Comparison of ENCODE assay signal across 1 cellular context in the genomic region with DNA sequence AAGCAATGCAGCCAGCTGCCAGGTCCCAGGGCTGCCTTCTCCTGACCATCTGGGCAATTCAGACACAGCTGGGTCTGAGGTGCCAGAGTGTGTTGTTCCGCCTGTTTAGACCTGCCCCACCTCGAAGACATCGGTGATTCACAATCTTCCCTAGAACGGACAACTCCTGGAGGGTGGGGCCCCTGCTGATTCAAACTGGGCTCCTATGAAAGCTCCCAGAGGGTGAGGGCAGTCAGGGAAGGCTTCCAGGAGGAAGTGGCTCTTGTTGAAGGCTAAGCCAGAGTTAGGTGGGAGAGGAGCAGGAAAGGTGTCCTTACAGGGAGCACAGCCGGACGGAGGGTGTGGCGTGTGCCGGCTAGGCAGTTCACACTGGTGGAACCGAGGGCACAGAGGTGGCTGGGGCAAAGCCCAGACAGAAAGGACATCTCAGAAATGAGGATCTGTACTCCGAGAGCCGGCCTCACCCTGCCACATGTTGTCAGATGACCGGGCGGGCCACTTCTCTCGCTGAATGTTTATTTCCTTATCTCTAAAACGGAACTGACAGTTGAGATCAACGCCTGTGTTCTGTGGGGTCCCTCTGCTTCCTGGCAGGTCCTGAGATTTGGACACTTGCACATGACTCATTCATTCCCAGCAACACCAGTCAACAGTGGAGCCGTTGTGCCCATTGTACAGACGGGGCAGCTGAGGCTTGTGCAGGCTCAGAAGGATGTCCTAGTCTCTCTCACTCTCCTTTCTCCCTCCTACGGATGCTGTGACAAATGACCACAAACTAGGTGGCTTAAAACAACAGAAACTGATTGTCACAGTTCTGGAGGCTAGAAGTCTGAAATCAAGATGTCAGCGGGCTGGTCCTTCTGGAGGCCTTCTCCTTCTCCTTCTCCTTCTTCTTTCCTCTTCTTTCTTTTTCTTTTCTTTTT.
A peak's percentile ranks its signal among the peaks of the same experiment; 100 is the strongest.
TF ChIP-seq lines count a peak whose summit lies in the region.

No MANE protein-coding gene starts in this region.

TF ChIP-seq in HepG2, 621 proteins besides CTCF, POLR2A, EP300 and RAD21 (continued from another document and continues in another):
- TF ChIP-seq, protein P1, sequence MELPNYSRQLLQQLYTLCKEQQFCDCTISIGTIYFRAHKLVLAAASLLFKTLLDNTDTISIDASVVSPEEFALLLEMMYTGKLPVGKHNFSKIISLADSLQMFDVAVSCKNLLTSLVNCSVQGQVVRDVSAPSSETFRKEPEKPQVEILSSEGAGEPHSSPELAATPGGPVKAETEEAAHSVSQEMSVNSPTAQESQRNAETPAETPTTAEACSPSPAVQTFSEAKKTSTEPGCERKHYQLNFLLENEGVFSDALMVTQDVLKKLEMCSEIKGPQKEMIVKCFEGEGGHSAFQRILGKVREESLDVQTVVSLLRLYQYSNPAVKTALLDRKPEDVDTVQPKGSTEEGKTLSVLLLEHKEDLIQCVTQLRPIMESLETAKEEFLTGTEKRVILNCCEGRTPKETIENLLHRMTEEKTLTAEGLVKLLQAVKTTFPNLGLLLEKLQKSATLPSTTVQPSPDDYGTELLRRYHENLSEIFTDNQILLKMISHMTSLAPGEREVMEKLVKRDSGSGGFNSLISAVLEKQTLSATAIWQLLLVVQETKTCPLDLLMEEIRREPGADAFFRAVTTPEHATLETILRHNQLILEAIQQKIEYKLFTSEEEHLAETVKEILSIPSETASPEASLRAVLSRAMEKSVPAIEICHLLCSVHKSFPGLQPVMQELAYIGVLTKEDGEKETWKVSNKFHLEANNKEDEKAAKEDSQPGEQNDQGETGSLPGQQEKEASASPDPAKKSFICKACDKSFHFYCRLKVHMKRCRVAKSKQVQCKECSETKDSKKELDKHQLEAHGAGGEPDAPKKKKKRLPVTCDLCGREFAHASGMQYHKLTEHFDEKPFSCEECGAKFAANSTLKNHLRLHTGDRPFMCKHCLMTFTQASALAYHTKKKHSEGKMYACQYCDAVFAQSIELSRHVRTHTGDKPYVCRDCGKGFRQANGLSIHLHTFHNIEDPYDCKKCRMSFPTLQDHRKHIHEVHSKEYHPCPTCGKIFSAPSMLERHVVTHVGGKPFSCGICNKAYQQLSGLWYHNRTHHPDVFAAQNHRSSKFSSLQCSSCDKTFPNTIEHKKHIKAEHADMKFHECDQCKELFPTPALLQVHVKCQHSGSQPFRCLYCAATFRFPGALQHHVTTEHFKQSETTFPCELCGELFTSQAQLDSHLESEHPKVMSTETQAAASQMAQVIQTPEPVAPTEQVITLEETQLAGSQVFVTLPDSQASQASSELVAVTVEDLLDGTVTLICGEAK (IDR thresholded peaks at IDR 0.05): no peak
- TF ChIP-seq, protein P1 (CRISPR knock-in tag; IDR thresholded peaks at IDR 0.05): no peak
- TF ChIP-seq, protein P2, sequence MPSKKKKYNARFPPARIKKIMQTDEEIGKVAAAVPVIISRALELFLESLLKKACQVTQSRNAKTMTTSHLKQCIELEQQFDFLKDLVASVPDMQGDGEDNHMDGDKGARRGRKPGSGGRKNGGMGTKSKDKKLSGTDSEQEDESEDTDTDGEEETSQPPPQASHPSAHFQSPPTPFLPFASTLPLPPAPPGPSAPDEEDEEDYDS (CRISPR knock-in tag; IDR thresholded peaks at IDR 0.05): peak; percentile 40; the same call in 1 of the 2 replicates
- TF ChIP-seq, protein P3, sequence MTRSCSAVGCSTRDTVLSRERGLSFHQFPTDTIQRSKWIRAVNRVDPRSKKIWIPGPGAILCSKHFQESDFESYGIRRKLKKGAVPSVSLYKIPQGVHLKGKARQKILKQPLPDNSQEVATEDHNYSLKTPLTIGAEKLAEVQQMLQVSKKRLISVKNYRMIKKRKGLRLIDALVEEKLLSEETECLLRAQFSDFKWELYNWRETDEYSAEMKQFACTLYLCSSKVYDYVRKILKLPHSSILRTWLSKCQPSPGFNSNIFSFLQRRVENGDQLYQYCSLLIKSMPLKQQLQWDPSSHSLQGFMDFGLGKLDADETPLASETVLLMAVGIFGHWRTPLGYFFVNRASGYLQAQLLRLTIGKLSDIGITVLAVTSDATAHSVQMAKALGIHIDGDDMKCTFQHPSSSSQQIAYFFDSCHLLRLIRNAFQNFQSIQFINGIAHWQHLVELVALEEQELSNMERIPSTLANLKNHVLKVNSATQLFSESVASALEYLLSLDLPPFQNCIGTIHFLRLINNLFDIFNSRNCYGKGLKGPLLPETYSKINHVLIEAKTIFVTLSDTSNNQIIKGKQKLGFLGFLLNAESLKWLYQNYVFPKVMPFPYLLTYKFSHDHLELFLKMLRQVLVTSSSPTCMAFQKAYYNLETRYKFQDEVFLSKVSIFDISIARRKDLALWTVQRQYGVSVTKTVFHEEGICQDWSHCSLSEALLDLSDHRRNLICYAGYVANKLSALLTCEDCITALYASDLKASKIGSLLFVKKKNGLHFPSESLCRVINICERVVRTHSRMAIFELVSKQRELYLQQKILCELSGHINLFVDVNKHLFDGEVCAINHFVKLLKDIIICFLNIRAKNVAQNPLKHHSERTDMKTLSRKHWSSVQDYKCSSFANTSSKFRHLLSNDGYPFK (CRISPR knock-in tag; IDR thresholded peaks at IDR 0.05; ENCODE audit: borderline replicate concordance): no peak; the same call in 1 of the 2 replicates
- TF ChIP-seq ZNF446 (CRISPR knock-in tag; IDR thresholded peaks at IDR 0.05) (no peak), ZNF12 (CRISPR knock-in tag; IDR thresholded peaks at IDR 0.05) (peak; percentile 56; the same call in 1 of the 2 replicates), MLLT10 (CRISPR knock-in tag; IDR thresholded peaks at IDR 0.05) (no peak), REL (CRISPR knock-in tag; conservative IDR thresholded peaks at IDR 0.05) (no peak), ZNF572 (CRISPR knock-in tag; IDR thresholded peaks at IDR 0.05) (no peak), SALL2 (CRISPR knock-in tag; IDR thresholded peaks at IDR 0.05) (0 out of 2 replicates have a peak, but pooled peaks have one; percentile 44), ZBTB38 (CRISPR knock-in tag; IDR thresholded peaks at IDR 0.05) (peak; percentile 56), DMAP1 (CRISPR knock-in tag; IDR thresholded peaks at IDR 0.05) (peak; percentile 67; the same call in 1 of the 2 replicates), ZNF331 (CRISPR knock-in tag; IDR thresholded peaks at IDR 0.05) (peak; percentile 73), RORA (CRISPR knock-in tag; IDR thresholded peaks at IDR 0.05) (no peak), IKZF4 (CRISPR knock-in tag; IDR thresholded peaks at IDR 0.05; ENCODE audit: borderline replicate concordance, low read depth, not compliant biosample characterization) (no peak), ZNF773 (CRISPR knock-in tag; IDR thresholded peaks at IDR 0.05; ENCODE audit: borderline replicate concordance) (no peak), ELF4 (CRISPR knock-in tag; IDR thresholded peaks at IDR 0.05; ENCODE audit: borderline replicate concordance) (no peak), FOXP1 (IDR thresholded peaks at IDR 0.05) (no peak), FOXP1 (CRISPR knock-in tag; IDR thresholded peaks at IDR 0.05) (peak; percentile 83), U2AF2 (IDR thresholded peaks at IDR 0.05; ENCODE audit: low read depth, low read length) (no peak), KDM2A (CRISPR knock-in tag; IDR thresholded peaks at IDR 0.05; ENCODE audit: borderline replicate concordance, low read depth) (0 out of 2 replicates have a peak, but pooled peaks have one; percentile 39), PRPF4 (IDR thresholded peaks at IDR 0.05; ENCODE audit: low read depth, low read length, poor library complexity, severe bottlenecking) (no peak), MAFF (IDR thresholded peaks at IDR 0.05; ENCODE audit: low read depth, low read length) (no peak), CC2D1A (CRISPR knock-in tag; IDR thresholded peaks at IDR 0.05) (no peak), SP4 (CRISPR knock-in tag; IDR thresholded peaks at IDR 0.05) (0 out of 2 replicates have a peak, but pooled peaks have one; percentile 40), SMAD3 (CRISPR knock-in tag; IDR thresholded peaks at IDR 0.05) (peak; percentile 95), ZNF7 (CRISPR knock-in tag; IDR thresholded peaks at IDR 0.05) (no peak), BRD4 (CRISPR knock-in tag; IDR thresholded peaks at IDR 0.05) (no peak), SRSF9 (IDR thresholded peaks at IDR 0.05; ENCODE audit: borderline replicate concordance, insufficient read depth, low read depth, low read length, poor library complexity, severe bottlenecking) (no peak), MBD4 (IDR thresholded peaks at IDR 0.05; ENCODE audit: borderline replicate concordance, low read length) (no peak), HDAC1 (CRISPR knock-in tag; IDR thresholded peaks at IDR 0.05) (peak; percentile 84), MIER3 (CRISPR knock-in tag; IDR thresholded peaks at IDR 0.05; ENCODE audit: borderline replicate concordance) (peak; percentile 69; the same call in 1 of the 2 replicates), ZNF235 (CRISPR knock-in tag; IDR thresholded peaks at IDR 0.05; ENCODE audit: borderline replicate concordance) (no peak), MTF2 (CRISPR knock-in tag; IDR thresholded peaks at IDR 0.05; ENCODE audit: borderline replicate concordance) (0 out of 2 replicates have a peak, but pooled peaks have one; percentile 43)
- TF ChIP-seq, protein P4, sequence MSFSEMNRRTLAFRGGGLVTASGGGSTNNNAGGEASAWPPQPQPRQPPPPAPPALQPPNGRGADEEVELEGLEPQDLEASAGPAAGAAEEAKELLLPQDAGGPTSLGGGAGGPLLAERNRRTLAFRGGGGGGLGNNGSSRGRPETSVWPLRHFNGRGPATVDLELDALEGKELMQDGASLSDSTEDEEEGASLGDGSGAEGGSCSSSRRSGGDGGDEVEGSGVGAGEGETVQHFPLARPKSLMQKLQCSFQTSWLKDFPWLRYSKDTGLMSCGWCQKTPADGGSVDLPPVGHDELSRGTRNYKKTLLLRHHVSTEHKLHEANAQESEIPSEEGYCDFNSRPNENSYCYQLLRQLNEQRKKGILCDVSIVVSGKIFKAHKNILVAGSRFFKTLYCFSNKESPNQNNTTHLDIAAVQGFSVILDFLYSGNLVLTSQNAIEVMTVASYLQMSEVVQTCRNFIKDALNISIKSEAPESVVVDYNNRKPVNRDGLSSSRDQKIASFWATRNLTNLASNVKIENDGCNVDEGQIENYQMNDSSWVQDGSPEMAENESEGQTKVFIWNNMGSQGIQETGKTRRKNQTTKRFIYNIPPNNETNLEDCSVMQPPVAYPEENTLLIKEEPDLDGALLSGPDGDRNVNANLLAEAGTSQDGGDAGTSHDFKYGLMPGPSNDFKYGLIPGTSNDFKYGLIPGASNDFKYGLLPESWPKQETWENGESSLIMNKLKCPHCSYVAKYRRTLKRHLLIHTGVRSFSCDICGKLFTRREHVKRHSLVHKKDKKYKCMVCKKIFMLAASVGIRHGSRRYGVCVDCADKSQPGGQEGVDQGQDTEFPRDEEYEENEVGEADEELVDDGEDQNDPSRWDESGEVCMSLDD (CRISPR knock-in tag; IDR thresholded peaks at IDR 0.05; ENCODE audit: borderline replicate concordance): no peak
- TF ChIP-seq, protein P5, sequence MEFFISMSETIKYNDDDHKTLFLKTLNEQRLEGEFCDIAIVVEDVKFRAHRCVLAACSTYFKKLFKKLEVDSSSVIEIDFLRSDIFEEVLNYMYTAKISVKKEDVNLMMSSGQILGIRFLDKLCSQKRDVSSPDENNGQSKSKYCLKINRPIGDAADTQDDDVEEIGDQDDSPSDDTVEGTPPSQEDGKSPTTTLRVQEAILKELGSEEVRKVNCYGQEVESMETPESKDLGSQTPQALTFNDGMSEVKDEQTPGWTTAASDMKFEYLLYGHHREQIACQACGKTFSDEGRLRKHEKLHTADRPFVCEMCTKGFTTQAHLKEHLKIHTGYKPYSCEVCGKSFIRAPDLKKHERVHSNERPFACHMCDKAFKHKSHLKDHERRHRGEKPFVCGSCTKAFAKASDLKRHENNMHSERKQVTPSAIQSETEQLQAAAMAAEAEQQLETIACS (CRISPR knock-in tag; IDR thresholded peaks at IDR 0.05): no peak
- TF ChIP-seq, protein P6, sequence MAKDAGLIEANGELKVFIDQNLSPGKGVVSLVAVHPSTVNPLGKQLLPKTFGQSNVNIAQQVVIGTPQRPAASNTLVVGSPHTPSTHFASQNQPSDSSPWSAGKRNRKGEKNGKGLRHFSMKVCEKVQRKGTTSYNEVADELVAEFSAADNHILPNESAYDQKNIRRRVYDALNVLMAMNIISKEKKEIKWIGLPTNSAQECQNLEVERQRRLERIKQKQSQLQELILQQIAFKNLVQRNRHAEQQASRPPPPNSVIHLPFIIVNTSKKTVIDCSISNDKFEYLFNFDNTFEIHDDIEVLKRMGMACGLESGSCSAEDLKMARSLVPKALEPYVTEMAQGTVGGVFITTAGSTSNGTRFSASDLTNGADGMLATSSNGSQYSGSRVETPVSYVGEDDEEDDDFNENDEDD (CRISPR knock-in tag; IDR thresholded peaks at IDR 0.05; ENCODE audit: borderline replicate concordance): no peak
- TF ChIP-seq, protein P7, sequence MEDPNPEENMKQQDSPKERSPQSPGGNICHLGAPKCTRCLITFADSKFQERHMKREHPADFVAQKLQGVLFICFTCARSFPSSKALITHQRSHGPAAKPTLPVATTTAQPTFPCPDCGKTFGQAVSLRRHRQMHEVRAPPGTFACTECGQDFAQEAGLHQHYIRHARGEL (CRISPR knock-in tag; IDR thresholded peaks at IDR 0.05): peak; percentile 18; the same call in 1 of the 2 replicates
- TF ChIP-seq, protein P8, sequence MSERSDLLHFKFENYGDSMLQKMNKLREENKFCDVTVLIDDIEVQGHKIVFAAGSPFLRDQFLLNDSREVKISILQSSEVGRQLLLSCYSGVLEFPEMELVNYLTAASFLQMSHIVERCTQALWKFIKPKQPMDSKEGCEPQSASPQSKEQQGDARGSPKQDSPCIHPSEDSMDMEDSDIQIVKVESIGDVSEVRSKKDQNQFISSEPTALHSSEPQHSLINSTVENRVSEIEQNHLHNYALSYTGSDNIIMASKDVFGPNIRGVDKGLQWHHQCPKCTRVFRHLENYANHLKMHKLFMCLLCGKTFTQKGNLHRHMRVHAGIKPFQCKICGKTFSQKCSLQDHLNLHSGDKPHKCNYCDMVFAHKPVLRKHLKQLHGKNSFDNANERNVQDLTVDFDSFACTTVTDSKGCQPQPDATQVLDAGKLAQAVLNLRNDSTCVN (CRISPR knock-in tag; IDR thresholded peaks at IDR 0.05; ENCODE audit: borderline replicate concordance): no peak
